Comparison of ENCODE assay signal across 19 cellular contexts in the genomic region with DNA sequence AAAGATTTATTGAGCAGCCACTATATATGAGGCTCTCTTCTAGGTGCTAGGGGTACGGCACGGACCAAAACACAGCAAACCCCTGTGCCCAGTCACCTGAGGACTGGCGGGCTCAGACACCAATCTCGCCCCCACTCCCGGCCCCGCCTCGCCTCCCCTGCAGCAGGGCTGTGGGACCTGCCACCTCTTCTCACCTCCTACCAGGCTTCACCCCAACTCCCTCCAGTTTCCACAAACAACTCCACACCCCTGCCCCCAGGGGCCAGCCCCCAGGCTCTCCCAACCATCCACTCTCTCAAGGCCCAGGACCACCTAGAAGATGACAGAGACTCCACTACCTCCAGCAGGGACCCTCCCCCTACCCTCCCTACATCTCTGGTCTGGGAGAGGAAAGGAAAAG. TPM values are rescaled to one million over a fixed set of nuclear protein-coding genes. Genes with fewer than 3 reads are reported as not detected.
A peak's percentile ranks its signal among the peaks of the same experiment; 100 is the strongest.
DNase-seq lines count a peak whose midpoint lies in the region; ATAC-seq and TF ChIP-seq lines count a peak whose summit lies in the region.
"Had no signal": no experiment of that assay in that cellular context is flagged by ENCODE, and none has a peak within 500 bp of the region (broad histone marks: within the 10 kb centered on the region; RNA-seq: fewer than 3 reads in every experiment).

No MANE protein-coding gene starts in this region.

- no peak for ATAC-seq in CD4-positive, CD25-positive, alpha-beta regulatory T cell (ENCODE audit: low read depth in 2 of 2)
- ATAC-seq in left ventricle myocardium superior, result no peak
- ATAC-seq: activated CD4-positive, alpha-beta T cell treated with anti-CD3 and anti-CD28 coated beads for 36 hours; activated naive CD8-positive, alpha-beta T cell treated with anti-CD3 and anti-CD28 coated beads, Interleukin-2, amount 50 U/mL, for 24 hours; T-helper 17 cell had no signal

- no peak overlapping the region for H2AK5ac ChIP-seq in H9 (ENCODE audit: insufficient read length, low read length)

- no peak for TF ChIP-seq POLR2A in prostate gland (IDR thresholded peaks at IDR 0.05)

- WGBS in prostate gland, result 82% methylated on average over 7 of the region's 7 CpGs
- no CpG with 5 or more reads among the region's 7 CpGs for WGBS in H9 (ENCODE audit: extremely low coverage, insufficient read length, low lambda C conversion rate)

- no peak overlapping the region for H2BK12ac ChIP-seq in H9 (ENCODE audit: insufficient read length, low read depth, low read length)

- no peak for TF ChIP-seq CTCF in prostate gland (IDR thresholded peaks at IDR 0.05)
- TF ChIP-seq CTCF in H9 (conservative IDR thresholded peaks at IDR 0.05), result no peak

- H4K8ac ChIP-seq in H9 (replicated peaks; ENCODE audit: insufficient read length, low read depth, low read length), result no peak overlapping the region

- no peak overlapping the region for H3K9ac ChIP-seq in H9 (ENCODE audit: extremely low read depth, insufficient read length, low read length)

- peaks cover 6% of the 10 kb centered on the region for H3K23me2 ChIP-seq in H9 (ENCODE audit: insufficient read length, low read depth, low read length, poor library complexity, severe bottlenecking)

- no peak overlapping the region for H3K23ac ChIP-seq in H9 (ENCODE audit: insufficient read length, low read depth, low read length)

- H3K79me2 ChIP-seq in H9 (ENCODE audit: insufficient read depth, low read length), result no peaks in the 10 kb centered on the region

- no peaks in the 10 kb centered on the region for H3K36me3 Mint-ChIP-seq in CD4-positive, CD25-positive, alpha-beta regulatory T cell
- H3K36me3 Mint-ChIP-seq in IgD-negative memory B cell (peaks cover 12% of the 10 kb centered on the region), H9 (ENCODE audit: insufficient read depth in 1 of 3, low read depth in 3 of 3) (no peaks in the 10 kb centered on the region)

- no peak overlapping the region for H3K18ac ChIP-seq in H9 (ENCODE audit: insufficient read length, low read depth, low read length)

- H3K14ac ChIP-seq in H9 (ENCODE audit: insufficient read depth, low read length), result no peak overlapping the region

- H2AFZ ChIP-seq in H9 (ENCODE audit: low read length), result no peak overlapping the region

- no peaks in the 10 kb centered on the region for H3K79me1 ChIP-seq in H9 (ENCODE audit: insufficient read depth, low read depth, low read length, poor library complexity, severe bottlenecking)

- no peaks in the 10 kb centered on the region for H3K27me3 Mint-ChIP-seq in CD4-positive, CD25-positive, alpha-beta regulatory T cell
- no peaks in the 10 kb centered on the region for H3K27me3 Mint-ChIP-seq in IgD-negative memory B cell
- H3K27me3 Mint-ChIP-seq in H9 (ENCODE audit: low read depth), result peaks cover 30% of the 10 kb centered on the region
- H3K27me3 Mint-ChIP-seq: activated CD4-positive, alpha-beta T cell treated with anti-CD3 and anti-CD28 coated beads for 36 hours; activated naive CD8-positive, alpha-beta T cell treated with anti-CD3 and anti-CD28 coated beads, Interleukin-2, amount 50 U/mL, for 24 hours; T-helper 17 cell had no signal

- H3K27ac Mint-ChIP-seq in CD4-positive, CD25-positive, alpha-beta regulatory T cell, result peak overlapping the region in 2 of 3 donors; percentile 52 to 73
- peak overlapping the region; percentile 89 to 96 (median 94) for H3K27ac Mint-ChIP-seq in IgD-negative memory B cell
- no peak overlapping the region for H3K27ac Mint-ChIP-seq in H9
- H3K27ac Mint-ChIP-seq: activated CD4-positive, alpha-beta T cell treated with anti-CD3 and anti-CD28 coated beads for 36 hours; activated naive CD8-positive, alpha-beta T cell treated with anti-CD3 and anti-CD28 coated beads, Interleukin-2, amount 50 U/mL, for 24 hours; T-helper 17 cell had no signal

- no peak overlapping the region for H3K4me3 Mint-ChIP-seq in CD4-positive, CD25-positive, alpha-beta regulatory T cell
- H3K4me3 Mint-ChIP-seq in IgD-negative memory B cell (peak overlapping the region; percentile 90 to 95 (median 92)), H9 (no peak overlapping the region)
- H3K4me3 Mint-ChIP-seq: activated CD4-positive, alpha-beta T cell treated with anti-CD3 and anti-CD28 coated beads for 36 hours; activated naive CD8-positive, alpha-beta T cell treated with anti-CD3 and anti-CD28 coated beads, Interleukin-2, amount 50 U/mL, for 24 hours; T-helper 17 cell had no signal

- H3K4ac ChIP-seq in H9 (ENCODE audit: low read depth, low read length), result no peak overlapping the region

- peaks cover 42% of the 10 kb centered on the region for H3K4me1 ChIP-seq in CD4-positive, CD25-positive, alpha-beta regulatory T cell (ENCODE audit: control insufficient read depth, insufficient read depth, low read length, poor library complexity, severe bottlenecking)
- H3K4me1 ChIP-seq in prostate gland (replicated peaks), result peaks cover 49% of the 10 kb centered on the region
- peaks cover 11% of the 10 kb centered on the region; the same call in 1 of the 2 replicates for H3K4me1 ChIP-seq in H9 (ENCODE audit: insufficient read depth, low read length)

- H4K20me1 ChIP-seq in H9 (ENCODE audit: control insufficient read depth, insufficient read depth, insufficient read length), result no peaks in the 10 kb centered on the region

- no peaks in the 10 kb centered on the region for H3K9me3 Mint-ChIP-seq in CD4-positive, CD25-positive, alpha-beta regulatory T cell
- no peaks in the 10 kb centered on the region for H3K9me3 Mint-ChIP-seq in IgD-negative memory B cell
- H3K9me3 Mint-ChIP-seq in H9, result no peaks in the 10 kb centered on the region
- H3K9me3 Mint-ChIP-seq: activated naive CD8-positive, alpha-beta T cell treated with anti-CD3 and anti-CD28 coated beads, Interleukin-2, amount 50 U/mL, for 24 hours had no signal

- no peak overlapping the region for H4K91ac ChIP-seq in H9 (ENCODE audit: insufficient read length, low read depth, low read length)

- H3K4me2 ChIP-seq in H9 (ENCODE audit: insufficient read depth, insufficient read length, low read length), result no peak overlapping the region

- H3K9me3 ChIP-seq in CD4-positive, CD25-positive, alpha-beta regulatory T cell (ENCODE audit: control insufficient read depth in 2 of 2, low read length in 2 of 2), result no peaks in the 10 kb centered on the region
- H3K9me3 ChIP-seq in prostate gland (no peaks in the 10 kb centered on the region), H9 (ENCODE audit: control insufficient read depth, low read depth, low read length) (no peaks in the 10 kb centered on the region)

- H2BK20ac ChIP-seq in H9 (ENCODE audit: low read depth, low read length, poor library complexity, severe bottlenecking), result no peak overlapping the region

- H4K5ac ChIP-seq in H9 (ENCODE audit: insufficient read length, low read depth, low read length), result no peak overlapping the region

- intact Hi-C loops in left ventricle myocardium superior (cut with micrococcal nuclease), result no loop called here
- intact Hi-C loops in prostate gland (cut with DNase I), result no loop called here

- no peak for DNase-seq in CD4-positive, CD25-positive, alpha-beta regulatory T cell
- peak; percentile 16 for DNase-seq in left ventricle myocardium superior
- DNase-seq in prostate gland (ENCODE audit: low spot score), result no peak
- DNase-seq in D341Med (ENCODE audit: low spot score), result no peak
- no peak for DNase-seq in NCI-H345 (lab: John Stamatoyannopoulos, UW)
- no peak for DNase-seq in H9
- DNase-seq in ACHN, result no peak
- DNase-seq: activated CD4-positive, alpha-beta T cell treated with anti-CD3 and anti-CD28 coated beads for 36 hours; activated naive CD8-positive, alpha-beta T cell treated with anti-CD3 and anti-CD28 coated beads, Interleukin-2, amount 50 U/mL, for 24 hours; AML-193; DND-41; NCI-H1930; NCI-H524 treated with DMSO at 0.1 percent for 48 hours; T-helper 17 cell had no signal

- H3K56ac ChIP-seq in H9 (ENCODE audit: insufficient read length, low read depth, low read length), result no peak overlapping the region

- peaks cover 2% of the 10 kb centered on the region for H3K36me3 ChIP-seq in CD4-positive, CD25-positive, alpha-beta regulatory T cell (ENCODE audit: control insufficient read depth, insufficient read depth, low read length)
- no peaks in the 10 kb centered on the region for H3K36me3 ChIP-seq in prostate gland

- no peak overlapping the region for H2BK15ac ChIP-seq in H9 (ENCODE audit: low read depth, low read length)

- no peak overlapping the region for H3K27ac ChIP-seq in CD4-positive, CD25-positive, alpha-beta regulatory T cell (ENCODE audit: insufficient read depth, low read length, poor library complexity, severe bottlenecking)
- peak overlapping the region; percentile 79 to 89 for H3K27ac ChIP-seq in prostate gland
- no peak overlapping the region for H3K27ac ChIP-seq in H9 (ENCODE audit: insufficient read length, low read depth, low read length)

- no peak overlapping the region for H3T11ph ChIP-seq in H9 (ENCODE audit: low read length)

- in situ Hi-C loops in ACHN (cut with HindIII; ENCODE audit: low pct_ligation_motif_present, low pct_unique_long_range_greater_than_20kb, low sequenced_read_pairs), result no loop called here

- H2BK5ac ChIP-seq in H9 (ENCODE audit: insufficient read length, low read length), result no peak overlapping the region

- peaks cover 6 to 64% (median 24%) of the 10 kb centered on the region in 4 donors for H3K4me1 Mint-ChIP-seq in CD4-positive, CD25-positive, alpha-beta regulatory T cell
- H3K4me1 Mint-ChIP-seq in IgD-negative memory B cell (peaks cover 42 to 58% (median 54%) of the 10 kb centered on the region in 3 donors), H9 (peaks cover 42 to 46% of the 10 kb centered on the region in 2 experiments)

- H2BK120ac ChIP-seq in H9 (ENCODE audit: low read depth, low read length, poor library complexity, severe bottlenecking), result no peak overlapping the region

- H3K27me3 ChIP-seq in CD4-positive, CD25-positive, alpha-beta regulatory T cell (ENCODE audit: control insufficient read depth, insufficient read depth, low read length), result no peaks in the 10 kb centered on the region
- no peaks in the 10 kb centered on the region for H3K27me3 ChIP-seq in prostate gland (replicated peaks; ENCODE audit: insufficient read depth)
- H3K27me3 ChIP-seq in H9 (ENCODE audit: insufficient read depth, low read length), result no peaks in the 10 kb centered on the region

- no peak overlapping the region for H3K4me3 ChIP-seq in CD4-positive, CD25-positive, alpha-beta regulatory T cell (ENCODE audit: low read depth, low read length)
- no peak overlapping the region for H3K4me3 ChIP-seq in prostate gland

RNA-seq across cellular contexts. Expression of a gene that starts 6.5 kb away (rescaled TPM):
- 26.7 TPM for total RNA-seq in CD4-positive, CD25-positive, alpha-beta regulatory T cell
- polyA plus RNA-seq in CD4-positive, CD25-positive, alpha-beta regulatory T cell, result 10 to 100 TPM in 1 of 4 donors, 1 to 10 TPM in 3; 8.0 to 11.0 (median 8.7) TPM
- 196 TPM for polyA plus RNA-seq in IgD-negative memory B cell
- total RNA-seq in left ventricle myocardium superior (50.9 TPM), prostate gland (10 to 100 TPM; 28.4 to 31.2 TPM), H9 (2021) (1.2 and 2.4 TPM in 2 replicates)

RNA-seq across cellular contexts. Expression of a gene that starts 18.2 kb away (rescaled TPM):
- not detected for total RNA-seq in CD4-positive, CD25-positive, alpha-beta regulatory T cell
- not detected for polyA plus RNA-seq in CD4-positive, CD25-positive, alpha-beta regulatory T cell
- not detected for polyA plus RNA-seq in IgD-negative memory B cell
- total RNA-seq in left ventricle myocardium superior, result not detected
- 100 to 1,000 TPM in 1 of 2 donors, 10 to 100 TPM in 1; 18.4 to 391 TPM for total RNA-seq in prostate gland
- not detected in 2 replicates for total RNA-seq in H9 (2021)
- total RNA-seq: activated CD4-positive, alpha-beta T cell treated with anti-CD3 and anti-CD28 coated beads for 36 hours; esophagus mucosa; MCF 10A; RPMI7951; T-helper 17 cell had no signal
- polyA plus RNA-seq: neural cell had no signal

RNA-seq across cellular contexts. Expression of a gene that starts 50.7 kb away (rescaled TPM):
- 6.4 TPM for total RNA-seq in CD4-positive, CD25-positive, alpha-beta regulatory T cell
- 1 to 10 TPM; 1.3 to 1.6 (median 1.4) TPM for polyA plus RNA-seq in CD4-positive, CD25-positive, alpha-beta regulatory T cell
- polyA plus RNA-seq in IgD-negative memory B cell, result 2.9 TPM
- 5.2 TPM for total RNA-seq in left ventricle myocardium superior
- 10 to 100 TPM in 1 of 2 donors, 1 to 10 TPM in 1; 5.9 to 18.4 TPM for total RNA-seq in prostate gland
- 4.6 and 4.8 TPM in 2 replicates for total RNA-seq in H9 (2021)

RNA-seq across cellular contexts. Expression of a gene that starts 51.6 kb away (rescaled TPM):
- not detected for total RNA-seq in CD4-positive, CD25-positive, alpha-beta regulatory T cell
- not detected for polyA plus RNA-seq in CD4-positive, CD25-positive, alpha-beta regulatory T cell
- not detected for polyA plus RNA-seq in IgD-negative memory B cell
- 3.8 TPM for total RNA-seq in left ventricle myocardium superior
- total RNA-seq in prostate gland, result 10 to 100 TPM; 11.4 to 11.6 TPM
- 0.68 and 0.70 TPM in 2 replicates for total RNA-seq in H9 (2021)
- total RNA-seq: activated CD4-positive, alpha-beta T cell treated with anti-CD3 and anti-CD28 coated beads for 36 hours; T-helper 17 cell had no signal

RNA-seq across cellular contexts. Expression of a gene that starts 58.5 kb away (rescaled TPM):
- total RNA-seq in CD4-positive, CD25-positive, alpha-beta regulatory T cell, result 102 TPM
- polyA plus RNA-seq in CD4-positive, CD25-positive, alpha-beta regulatory T cell, result 100 to 1,000 TPM; 315 to 364 (median 362) TPM
- 387 TPM for polyA plus RNA-seq in IgD-negative memory B cell
- total RNA-seq in left ventricle myocardium superior (216 TPM), prostate gland (100 to 1,000 TPM; 158 to 233 TPM), H9 (2021) (237 and 239 TPM in 2 replicates)

Comparison
In these comparisons a context has a peak if more than half of its experiments do, and no peak if none do; other contexts are left out.
1. H3K27ac ChIP-seq: peak in prostate gland (2 of 2); none in CD4-positive, CD25-positive, alpha-beta regulatory T cell (single experiment) and H9 (single experiment).
2. H3K27ac Mint-ChIP-seq: peak in CD4-positive, CD25-positive, alpha-beta regulatory T cell (2 of 3) and IgD-negative memory B cell (3 of 3); none in H9 (0 of 3).
3. H3K4me3 Mint-ChIP-seq: peak in IgD-negative memory B cell (4 of 4); none in CD4-positive, CD25-positive, alpha-beta regulatory T cell (0 of 4) and H9 (0 of 2).
4. RNA of a gene that starts 18.2 kb away (total RNA-seq): 18.4 to 391 TPM in prostate gland; not detected in CD4-positive, CD25-positive, alpha-beta regulatory T cell (single experiment), not detected in left ventricle myocardium superior (single experiment) and not detected in H9; every median in the first group is over 10 times any median in the second.